In the genomic region with DNA sequence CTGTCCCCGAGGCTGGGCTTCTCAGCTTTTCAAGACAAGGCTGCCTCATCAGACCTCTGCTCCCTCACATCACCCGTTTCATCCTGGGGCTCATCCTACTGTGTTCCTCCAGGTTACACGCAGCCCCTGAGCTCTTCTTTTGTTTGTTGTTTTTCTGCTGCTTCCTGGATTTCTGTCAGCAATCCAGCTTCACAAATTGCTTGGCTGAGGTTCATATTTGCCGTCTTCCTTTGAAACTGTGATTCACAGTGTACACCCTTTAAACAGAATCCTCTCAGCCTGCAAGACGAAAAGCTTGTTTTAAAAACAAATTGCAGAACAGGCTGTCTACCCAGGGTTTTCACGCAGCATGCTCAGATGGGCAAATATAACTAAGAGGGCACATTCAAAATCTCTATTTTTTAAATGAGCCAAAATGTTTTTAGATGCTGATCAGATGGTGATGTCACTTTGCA, we compare ENCODE assay signal across 11 cellular contexts. TPM values are rescaled to one million over a fixed set of nuclear protein-coding genes. Genes with fewer than 3 reads are reported as not detected.
DNase-seq lines count a peak whose midpoint lies in the region; ATAC-seq and TF ChIP-seq lines count a peak whose summit lies in the region.
"Had no signal": no experiment of that assay in that cellular context is flagged by ENCODE, and none has a peak within 500 bp of the region (broad histone marks: within the 10 kb centered on the region; RNA-seq: fewer than 3 reads in every experiment).

No MANE protein-coding gene starts in this region.

- no peak for TF ChIP-seq POLR2A in gastroesophageal sphincter (IDR thresholded peaks at IDR 0.05)

- no peak overlapping the region for H4K5ac ChIP-seq in mesendoderm (ENCODE audit: low read length)

- DNase-seq in GM04503 (ENCODE audit: low read depth) (peak; percentile 36), RWPE1 (ENCODE audit: low spot score) (no peak), fibroblast of mammary gland (ENCODE audit: low read depth) (peak; percentile 77), pulmonary artery endothelial cell (ENCODE audit: low read depth, low spot score) (peak; percentile 13), T-helper 1 cell (no peak), mesendoderm (no peak), NCI-H128 (lab: John Stamatoyannopoulos, UW; ENCODE audit: unreplicated experiment) (no peak)
- DNase-seq: activated CD8-positive, alpha-beta memory T cell treated with anti-CD3 and anti-CD28 coated beads, Interleukin-2, amount 10 ng/mL, durations not matched to agents 7 days and 5 days; stimulated activated naive CD4-positive, alpha-beta T cell treated with Interleukin-2 at 50 U/mL for 16 hours had no signal

- H3K4me3 ChIP-seq in fibroblast of mammary gland (ENCODE audit: control insufficient read depth, low read depth, low read length): no peak overlapping the region
- no peak overlapping the region for H3K4me3 ChIP-seq in mesendoderm (ENCODE audit: low read length)
- H3K4me3 ChIP-seq in gastroesophageal sphincter: no peak overlapping the region

- H2BK120ac ChIP-seq in mesendoderm (ENCODE audit: low read depth, low read length): no peak overlapping the region

- no peak overlapping the region for H4K8ac ChIP-seq in mesendoderm (ENCODE audit: low read depth, low read length)

- H3K18ac ChIP-seq in mesendoderm (ENCODE audit: low read length): no peak overlapping the region

- H3K36me3 ChIP-seq in mesendoderm (ENCODE audit: control insufficient read depth, insufficient read depth, low read length): no peaks in the 10 kb centered on the region
- H3K36me3 ChIP-seq in gastroesophageal sphincter: no peaks in the 10 kb centered on the region
- H3K36me3 ChIP-seq: neutrophil had no signal

- WGBS in mesendoderm (ENCODE audit: extremely low coverage, insufficient coverage, low lambda C conversion rate): no CpG with 5 or more reads among the region's 6 CpGs
- WGBS in gastroesophageal sphincter (ENCODE audit: low coverage in 1 of 2), 2 donors: 3 to 10% methylated on average over 5 to 6 of the region's 6 CpGs

- H3K79me1 ChIP-seq in mesendoderm (ENCODE audit: low read length): no peaks in the 10 kb centered on the region

- no peak overlapping the region for H3K4me2 ChIP-seq in mesendoderm (ENCODE audit: low read length)

- no peak overlapping the region for H3K23ac ChIP-seq in mesendoderm (ENCODE audit: low read length)

- H3K27me3 ChIP-seq in mesendoderm (ENCODE audit: insufficient read depth, low read length, poor library complexity) (no peaks in the 10 kb centered on the region), gastroesophageal sphincter (no peaks in the 10 kb centered on the region)
- H3K27me3 ChIP-seq: neutrophil had no signal

- TF ChIP-seq CTCF in RWPE1 (conservative IDR thresholded peaks at IDR 0.05; ENCODE audit: low read depth): no peak
- TF ChIP-seq CTCF in fibroblast of mammary gland (conservative IDR thresholded peaks at IDR 0.05; ENCODE audit: control insufficient read depth, insufficient read depth, low read depth, low read length): no peak
- TF ChIP-seq CTCF in gastroesophageal sphincter (IDR thresholded peaks at IDR 0.05): peak in 1 of 4 experiments; percentile 11

- H2BK15ac ChIP-seq in mesendoderm (replicated peaks; ENCODE audit: low read depth): no peak overlapping the region

- no peak overlapping the region for H3K56ac ChIP-seq in mesendoderm (ENCODE audit: low read length)

- no peak overlapping the region for H2AK5ac ChIP-seq in mesendoderm (ENCODE audit: low read length)

- POLR2A ChIA-PET in RWPE1 (lab: Yijun Ruan, JAX; ENCODE audit: low non-redundant PET): no interaction called here

- CTCF ChIA-PET in RWPE1 (lab: Yijun Ruan, JAX): interaction anchor here (0.6 to 1.3 kb wide), 2 partner anchors 140 to 1480 kb away, joined by 3 read pairs; no protein-coding TSS in a partner anchor

- H3K79me2 ChIP-seq in mesendoderm (ENCODE audit: control insufficient read depth, insufficient read depth, low read length): no peaks in the 10 kb centered on the region

- no peak overlapping the region for H3K9ac ChIP-seq in mesendoderm (ENCODE audit: low read length)

- H3K4ac ChIP-seq in mesendoderm (ENCODE audit: low read depth, low read length): no peak overlapping the region

- no peak overlapping the region for H2BK5ac ChIP-seq in mesendoderm (ENCODE audit: low read length)

- ATAC-seq in gastroesophageal sphincter: no peak
- ATAC-seq: activated CD8-positive, alpha-beta memory T cell treated with anti-CD3 and anti-CD28 coated beads, Interleukin-2, amount 10 ng/mL, durations not matched to agents 7 days and 5 days had no signal

- no peak for TF ChIP-seq EP300 in gastroesophageal sphincter (IDR thresholded peaks at IDR 0.05)

- H3K4me1 ChIP-seq in mesendoderm (ENCODE audit: control insufficient read depth, low read depth, low read length) (no peaks in the 10 kb centered on the region), gastroesophageal sphincter (peaks cover 0 to 8% (median 3%) of the 10 kb centered on the region in 3 donors)

- H3K27ac ChIP-seq in RWPE1 (peak overlapping the region; percentile 62), mesendoderm (ENCODE audit: low read depth, low read length) (no peak overlapping the region), gastroesophageal sphincter (no peak overlapping the region)
- H3K27ac ChIP-seq: neutrophil had no signal

- H3K9me3 ChIP-seq in gastroesophageal sphincter: no peaks in the 10 kb centered on the region
- H3K9me3 ChIP-seq: neutrophil had no signal

RNA-seq across cellular contexts. Expression of a gene that starts 39.1 kb away (rescaled TPM):
- 34.8 and 54.8 TPM in 2 replicates for total RNA-seq in pulmonary artery endothelial cell
- 54.6 TPM for polyA plus RNA-seq in mesendoderm (2013, experiment 1 of 2)
- 55.6 TPM for polyA plus RNA-seq in mesendoderm (2013, experiment 2 of 2)
- total RNA-seq in gastroesophageal sphincter: 100 to 1,000 TPM; 101 to 127 (median 115) TPM

Comparison
In these comparisons a context has a peak if more than half of its experiments do, and no peak if none do; other contexts are left out.
1. DNase-seq: peak in GM04503 (single experiment), fibroblast of mammary gland (single experiment) and pulmonary artery endothelial cell (single experiment); none in RWPE1 (single experiment), T-helper 1 cell (0 of 5), mesendoderm (single experiment) and NCI-H128 (single experiment).